Comparison of ENCODE assay signal across 23 cellular contexts in genomic region chr10:130485958-130486680, GRCh38.
"Had no signal": no experiment of that assay in that cellular context is flagged by ENCODE, and none has a peak within 500 bp of the region (broad histone marks: within the 10 kb centered on the region; RNA-seq: fewer than 3 reads in every experiment).

No MANE protein-coding gene starts in this region.

- H3K27me3 Mint-ChIP-seq: dendritic cell treated with granulocyte-macrophage colony-stimulating factor and Interleukin-4, amounts not matched to agents 40 ng/mL and 50 ng/mL, for 4 days; naive thymus-derived CD8-positive, alpha-beta T cell had no signal

- H3K36me3 Mint-ChIP-seq: naive thymus-derived CD8-positive, alpha-beta T cell; neural progenitor cell; stimulated activated effector memory CD8-positive, alpha-beta T cell treated with anti-CD3 and anti-CD28 coated beads, Interleukin-12 subunit alpha, Interleukin-12 subunit beta, amount 100 ng/mL, for 72 hours; type B pancreatic cell had no signal

- DNase-seq: cerebellar nuclear complex; effector CD8-positive, alpha-beta T cell; endodermal cell; foreskin fibroblast; gastrocnemius medialis; mesenchymal stem cell; midbrain; ovary; posterior cingulate gyrus; retina; stimulated activated CD4-positive, alpha-beta T cell treated with anti-CD3 and anti-CD28 coated beads, Interleukin-12 subunit alpha, Interleukin-12 subunit beta, amount 100 ng/mL, for 4 hours; stimulated activated CD4-positive, alpha-beta T cell treated with anti-CD3 and anti-CD28 coated beads, Interleukin-1b, Interleukin-23, amount 100 ng/mL, for 48 hours; stimulated activated CD4-positive, alpha-beta T cell treated with anti-CD3 and anti-CD28 coated beads, Interleukin-4, amount 100 ng/mL, for 24 hours; stimulated activated naive CD4-positive, alpha-beta T cell treated with Interleukin-2 at 50 U/mL for 16 hours; stomach had no signal

- ATAC-seq: esophagus mucosa; gastrocnemius medialis; left lung; naive thymus-derived CD8-positive, alpha-beta T cell; right lobe of liver; stimulated activated effector memory CD8-positive, alpha-beta T cell treated with anti-CD3 and anti-CD28 coated beads, Interleukin-12 subunit alpha, Interleukin-12 subunit beta, amount 100 ng/mL, for 72 hours had no signal

- H3K9me3 Mint-ChIP-seq: dendritic cell treated with granulocyte-macrophage colony-stimulating factor and Interleukin-4, amounts not matched to agents 40 ng/mL and 50 ng/mL, for 4 days; endodermal cell; naive thymus-derived CD8-positive, alpha-beta T cell; neural progenitor cell; type B pancreatic cell had no signal

- H3K4me1 Mint-ChIP-seq: naive thymus-derived CD8-positive, alpha-beta T cell; stimulated activated effector memory CD8-positive, alpha-beta T cell treated with anti-CD3 and anti-CD28 coated beads, Interleukin-12 subunit alpha, Interleukin-12 subunit beta, amount 100 ng/mL, for 72 hours had no signal

- H3K27ac Mint-ChIP-seq: dendritic cell treated with granulocyte-macrophage colony-stimulating factor and Interleukin-4, amounts not matched to agents 40 ng/mL and 50 ng/mL, for 4 days; naive thymus-derived CD8-positive, alpha-beta T cell; neural progenitor cell; stimulated activated effector memory CD8-positive, alpha-beta T cell treated with anti-CD3 and anti-CD28 coated beads, Interleukin-12 subunit alpha, Interleukin-12 subunit beta, amount 100 ng/mL, for 72 hours; type B pancreatic cell had no signal

- H3K4me3 Mint-ChIP-seq: dendritic cell treated with granulocyte-macrophage colony-stimulating factor and Interleukin-4, amounts not matched to agents 40 ng/mL and 50 ng/mL, for 4 days; endodermal cell; naive thymus-derived CD8-positive, alpha-beta T cell; stimulated activated effector memory CD8-positive, alpha-beta T cell treated with anti-CD3 and anti-CD28 coated beads, Interleukin-12 subunit alpha, Interleukin-12 subunit beta, amount 100 ng/mL, for 72 hours; type B pancreatic cell had no signal
